Comparison of ENCODE assay signal across 8 cellular contexts in genomic region chr11:44564653-44565007, GRCh38. TPM values are rescaled to one million over a fixed set of nuclear protein-coding genes. Genes with fewer than 3 reads are reported as not detected.
A peak's percentile ranks its signal among the peaks of the same experiment; 100 is the strongest.
DNase-seq lines count a peak whose midpoint lies in the region; FAIRE-seq and TF ChIP-seq lines count a peak whose summit lies in the region.

No MANE protein-coding gene starts in this region.

- TF ChIP-seq CTCF in astrocyte of the cerebellum (IDR thresholded peaks at IDR 0.05; ENCODE audit: low read depth, low read length, missing control alignments) = no peak

- no peak for DNase-seq in activated naive CD4-positive, alpha-beta T cell treated with anti-CD3 and anti-CD28 coated beads, Interleukin-2, amount 50 U/mL, for 16 hours
- peak; percentile 86 for DNase-seq in NCI-H2196 (lab: John Stamatoyannopoulos, UW; ENCODE audit: unreplicated experiment)
- DNase-seq in astrocyte of the cerebellum (ENCODE audit: low read depth) = peak; percentile 41
- DNase-seq in immature natural killer cell = no peak
- peak; percentile 69 for DNase-seq in small intestine
- no peak for DNase-seq in GOT3 (lab: John Stamatoyannopoulos, UW)
- DNase-seq in activated CD4-positive, CD25-positive, alpha-beta regulatory T cell treated with anti-CD3 and anti-CD28 coated beads, Interleukin-2, amount 50 U/mL, for 72 hours = no peak

- no peaks in the 10 kb centered on the region for H3K27me3 ChIP-seq in small intestine (ENCODE audit: control insufficient read depth in 2 of 2, insufficient read depth in 2 of 2, low read length in 2 of 2)

- H3K4me1 Mint-ChIP-seq in activated naive CD4-positive, alpha-beta T cell treated with anti-CD3 and anti-CD28 coated beads, Interleukin-2, amount 50 U/mL, for 24 hours = peaks cover 53% of the 10 kb centered on the region
- peaks cover 36 to 41% of the 10 kb centered on the region in 2 donors for H3K4me1 Mint-ChIP-seq in immature natural killer cell

- H3K36me3 ChIP-seq in small intestine (ENCODE audit: control insufficient read depth in 2 of 2, insufficient read depth in 2 of 2, low read length in 2 of 2) = no peaks in the 10 kb centered on the region

- no peak for FAIRE-seq in small intestine (lab: Jason Lieb, UNC)

- in situ Hi-C loops in astrocyte of the cerebellum (cut with HindIII; ENCODE audit: low sequenced_read_pairs) = no loop called here

- 2 to 23% (median 16%) methylated on average over 8 of the region's 8 CpGs for WGBS in small intestine, 3 donors

- peak overlapping the region; percentile 96 to 98 for H3K27ac ChIP-seq in small intestine (ENCODE audit: low read depth in 1 of 2, low read length in 1 of 2)

- H3K4me3 ChIP-seq in astrocyte of the cerebellum (ENCODE audit: low read depth, low read length) (peak overlapping the region; percentile 46), small intestine (ENCODE audit: low read depth in 1 of 2, low read length in 2 of 2) (peak overlapping the region; percentile 51 to 79)

- no peaks in the 10 kb centered on the region for H3K27me3 Mint-ChIP-seq in activated naive CD4-positive, alpha-beta T cell treated with anti-CD3 and anti-CD28 coated beads, Interleukin-2, amount 50 U/mL, for 24 hours
- H3K27me3 Mint-ChIP-seq in immature natural killer cell (ENCODE audit: low read depth in 3 of 3) = peaks cover 2 to 12% (median 3%) of the 10 kb centered on the region in 3 donors

- H3K4me1 ChIP-seq in small intestine (ENCODE audit: control insufficient read depth in 2 of 2, insufficient read depth in 1 of 2, low read depth in 1 of 2, low read length in 1 of 2) = peaks cover 16% of the 10 kb centered on the region in 2 donors

- H3K36me3 Mint-ChIP-seq in activated naive CD4-positive, alpha-beta T cell treated with anti-CD3 and anti-CD28 coated beads, Interleukin-2, amount 50 U/mL, for 24 hours = peaks cover 18% of the 10 kb centered on the region
- H3K36me3 Mint-ChIP-seq in immature natural killer cell = no peaks in the 10 kb centered on the region

- no peaks in the 10 kb centered on the region for H3K9me3 ChIP-seq in small intestine (ENCODE audit: control insufficient read depth, low read depth)

- H3K27ac Mint-ChIP-seq in activated naive CD4-positive, alpha-beta T cell treated with anti-CD3 and anti-CD28 coated beads, Interleukin-2, amount 50 U/mL, for 24 hours = peak overlapping the region; percentile 70
- peak overlapping the region; percentile 53 to 82 (median 72) for H3K27ac Mint-ChIP-seq in immature natural killer cell

- H3K4me3 Mint-ChIP-seq in activated naive CD4-positive, alpha-beta T cell treated with anti-CD3 and anti-CD28 coated beads, Interleukin-2, amount 50 U/mL, for 24 hours = peak overlapping the region; percentile 97
- H3K4me3 Mint-ChIP-seq in immature natural killer cell = peak overlapping the region; percentile 80 to 87 (median 81)

- H3K9me3 Mint-ChIP-seq in activated naive CD4-positive, alpha-beta T cell treated with anti-CD3 and anti-CD28 coated beads, Interleukin-2, amount 50 U/mL, for 24 hours = no peaks in the 10 kb centered on the region
- no peaks in the 10 kb centered on the region for H3K9me3 Mint-ChIP-seq in immature natural killer cell

RNA-seq across cellular contexts. Expression of gene CD82, which starts 0.8 kb away (rescaled TPM):
- polyA plus RNA-seq in immature natural killer cell = 10 to 100 TPM in 2 of 3 donors, 1 to 10 TPM in 1; 9.7 to 15.7 (median 10.7) TPM
- 10 to 100 TPM; 24.2 to 89.2 (median 50.5) TPM for polyA plus RNA-seq in small intestine

Comparison
In these comparisons a context has a peak if more than half of its experiments do, and no peak if none do; other contexts are left out.
1. DNase-seq: peak in NCI-H2196 (single experiment), astrocyte of the cerebellum (single experiment) and small intestine (single experiment); none in activated naive CD4-positive, alpha-beta T cell treated with anti-CD3 and anti-CD28 coated beads, Interleukin-2, amount 50 U/mL, for 16 hours (single experiment), immature natural killer cell (0 of 3), GOT3 (single experiment) and activated CD4-positive, CD25-positive, alpha-beta regulatory T cell treated with anti-CD3 and anti-CD28 coated beads, Interleukin-2, amount 50 U/mL, for 72 hours (single experiment).